Comparison of ENCODE assay signal across 20 cellular contexts in genomic region chr1:69940816-69941215, GRCh38.
"Had no signal": no experiment of that assay in that cellular context is flagged by ENCODE, and none has a peak within 500 bp of the region (broad histone marks: within the 10 kb centered on the region; RNA-seq: fewer than 3 reads in every experiment).

No MANE protein-coding gene starts in this region.

- H3K27me3 Mint-ChIP-seq: activated naive CD8-positive, alpha-beta T cell treated with anti-CD3 and anti-CD28 coated beads, Interleukin-2, amount 10 ng/mL, durations not matched to agents 7 days and 5 days had no signal

- H3K4me1 ChIP-seq: adrenal gland, breast epithelium, colonic mucosa had no signal

- H3K4me1 Mint-ChIP-seq: activated naive CD8-positive, alpha-beta T cell treated with anti-CD3 and anti-CD28 coated beads, Interleukin-2, amount 10 ng/mL, durations not matched to agents 7 days and 5 days had no signal

- H3K36me3 Mint-ChIP-seq: activated naive CD8-positive, alpha-beta T cell treated with anti-CD3 and anti-CD28 coated beads, Interleukin-2, amount 10 ng/mL, durations not matched to agents 7 days and 5 days had no signal

- H3K4me3 ChIP-seq: adrenal gland, breast epithelium, colonic mucosa, SK-N-MC had no signal

- DNase-seq: activated CD4-positive, alpha-beta T cell treated with anti-CD3 and anti-CD28 coated beads for 48 hours; activated CD4-positive, alpha-beta T cell treated with anti-CD3 and anti-CD28 coated beads, Interleukin-2, amount 50 U/mL, for 48 hours; activated CD8-positive, alpha-beta memory T cell treated with anti-CD3 and anti-CD28 coated beads for 24 hours; activated effector memory CD4-positive, alpha-beta T cell treated with anti-CD3 and anti-CD28 coated beads, Interleukin-2, amount 50 U/mL, for 16 hours; activated naive CD4-positive, alpha-beta T cell treated with anti-CD3 and anti-CD28 coated beads for 36 hours; activated naive CD8-positive, alpha-beta T cell treated with anti-CD3 and anti-CD28 coated beads, Interleukin-2, amount 10 ng/mL, durations not matched to agents 7 days and 5 days; activated T-cell treated with anti-CD3 and anti-CD28 coated beads, Interleukin-2, amount 50 U/mL, for 4 hours; adrenal gland; anterior cingulate cortex; caudate nucleus; colonic mucosa; NCI-H146; NCI-H187 treated with DMSO at 0.1 percent for 48 hours; NCI-H2081 treated with DMSO at 0.1 percent for 48 hours; NCI-H446; NCI-H524; RPMI8226; SW 1271 had no signal

- H3K27me3 ChIP-seq: adrenal gland, breast epithelium, colonic mucosa had no signal

- H3K27ac ChIP-seq: adrenal gland, breast epithelium, colonic mucosa, SK-N-MC had no signal

- H3K4me3 Mint-ChIP-seq: activated naive CD4-positive, alpha-beta T cell treated with anti-CD3 and anti-CD28 coated beads for 36 hours; activated naive CD8-positive, alpha-beta T cell treated with anti-CD3 and anti-CD28 coated beads, Interleukin-2, amount 10 ng/mL, durations not matched to agents 7 days and 5 days; activated T-cell treated with anti-CD3 and anti-CD28 coated beads, Interleukin-2, amount 50 U/mL, for 4 hours had no signal

- H3K27ac Mint-ChIP-seq: activated naive CD4-positive, alpha-beta T cell treated with anti-CD3 and anti-CD28 coated beads for 36 hours; activated naive CD8-positive, alpha-beta T cell treated with anti-CD3 and anti-CD28 coated beads, Interleukin-2, amount 10 ng/mL, durations not matched to agents 7 days and 5 days had no signal

- H3K9me3 ChIP-seq: colonic mucosa had no signal

- H3K36me3 ChIP-seq: adrenal gland, breast epithelium, colonic mucosa had no signal
